In the genomic region with DNA sequence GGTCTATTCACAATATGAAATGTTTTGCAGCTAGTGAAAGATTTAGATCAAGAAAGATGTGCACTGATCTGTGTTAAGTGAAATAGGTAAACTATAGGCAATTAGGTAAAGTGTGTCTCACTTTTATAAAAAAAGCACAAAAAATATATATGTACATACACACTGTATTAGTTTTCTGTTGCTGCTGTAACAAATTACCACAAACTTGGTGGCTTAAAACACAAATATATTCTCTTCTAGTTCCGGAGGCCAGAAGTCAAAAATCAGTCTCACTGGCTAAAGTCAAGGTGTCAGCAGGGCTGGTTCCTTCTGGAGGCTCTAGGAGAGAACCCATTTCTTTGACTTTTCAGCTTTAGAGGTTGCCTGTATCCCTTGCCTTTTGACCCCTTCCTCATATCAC, we compare ENCODE assay signal across 22 cellular contexts. TPM values are rescaled to one million over a fixed set of nuclear protein-coding genes. Genes with fewer than 3 reads are reported as not detected.
DNase-seq lines count a peak whose midpoint lies in the region; ATAC-seq, FAIRE-seq and TF ChIP-seq lines count a peak whose summit lies in the region.
"Had no signal": no experiment of that assay in that cellular context is flagged by ENCODE, and none has a peak within 500 bp of the region (broad histone marks: within the 10 kb centered on the region; RNA-seq: fewer than 3 reads in every experiment).

No MANE protein-coding gene starts in this region.

- RAD21 ChIA-PET in GM12878 (lab: Charles Lee; ENCODE audit: unreplicated experiment) = no interaction called here

- no peaks in the 10 kb centered on the region for H3K27me3 ChIP-seq in GM12878 (replicated peaks in 1 of 2; ENCODE audit: control insufficient read depth in 2 of 2, insufficient read depth in 2 of 2, low read length in 1 of 2)
- no peaks in the 10 kb centered on the region for H3K27me3 ChIP-seq in HepG2 (ENCODE audit: control insufficient read depth in 1 of 2, insufficient read depth in 2 of 2, low read length in 2 of 2)
- H3K27me3 ChIP-seq: BE2C; BLaER1 treated with 17β-estradiol and CSF1 and Interleukin-3, amounts not matched to agents 10 nM and 100 nM had no signal

- CTCF ChIA-PET in GM12878 (lab: Yijun Ruan, JAX) (interaction anchor here (1.8 kb wide), 1 partner anchor 103 kb away, joined by 5 read pairs; no protein-coding TSS in a partner anchor), HepG2 (lab: Yijun Ruan, JAX; ENCODE audit: low intra/inter-chr PET ratio, low total read pairs) (no interaction called here)

- peak; percentile 38 for DNase-seq in KBM-7
- DNase-seq in GM12878 (ENCODE audit: low read depth, low spot score) = no peak
- DNase-seq in HepG2 (ENCODE audit: low spot score) = no peak
- DNase-seq in stimulated activated CD4-positive, alpha-beta T cell treated with anti-CD3 and anti-CD28 coated beads, Interleukin-1b, Interleukin-23, amount 100 ng/mL, for 48 hours = no peak
- DNase-seq: 8988T; ACHN; BE2C; CD4-positive, alpha-beta T cell; CD8-positive, alpha-beta memory T cell; DMS 273 treated with DMSO at 0.1 percent for 48 hours; DMS79; EL; GDM1; GM23248; HCEC 1CT had no signal

- H3K9ac ChIP-seq in GM12878 (ENCODE audit: control insufficient read depth, insufficient read depth, low read length) (no peak overlapping the region), HepG2 (ENCODE audit: insufficient read depth, low read depth, low read length) (no peak overlapping the region)
- H3K9ac ChIP-seq: BLaER1 treated with 17β-estradiol and CSF1 and Interleukin-3, amounts not matched to agents 10 nM and 100 nM; GM23248 had no signal

- SMC1A ChIA-PET in GM12878 (lab: Charles Lee; ENCODE audit: uncharacterized antibody, unreplicated experiment) = no interaction called here

- TF ChIP-seq RAD21 in GM12878 (IDR thresholded peaks at IDR 0.05; ENCODE audit: insufficient read depth, low read depth, low read length) = no peak
- TF ChIP-seq RAD21 in HepG2 (CRISPR knock-in tag; IDR thresholded peaks at IDR 0.05) = no peak

- intact Hi-C loops in GM12878 (cut with micrococcal nuclease; ENCODE audit: unreplicated experiment) (no loop called here), HepG2 (cut with micrococcal nuclease; ENCODE audit: unreplicated experiment) (no loop called here)

- H2AFZ ChIP-seq in GM12878 (ENCODE audit: control insufficient read depth, low read depth, low read length) (no peak overlapping the region), HepG2 (ENCODE audit: low read length) (no peak overlapping the region)
- H2AFZ ChIP-seq: GM23248 had no signal

- 100% methylated on average over 1 of the region's 1 CpG for WGBS in GM12878 (ENCODE audit: insufficient coverage, insufficient replicate concordance, low lambda C conversion rate, missing lambda C conversion rate)
- WGBS in HepG2 (ENCODE audit: low lambda C conversion rate) = 93% methylated on average over 1 of the region's 1 CpG

- TF ChIP-seq CTCF in GM12878 (IDR thresholded peaks at IDR 0.05 in 2 of 3, conservative IDR thresholded peaks at IDR 0.05 in 1 of 3; ENCODE audit: control insufficient read depth in 2 of 3, extremely low read depth in 1 of 3, insufficient read depth in 1 of 3, low read depth in 3 of 3, low read length in 3 of 3) (no peak), HepG2 (CRISPR knock-in tag; IDR thresholded peaks at IDR 0.05) (no peak)

- in situ Hi-C loops in KBM-7 (cut with MboI; ENCODE audit: low pct_unique_long_range_greater_than_20kb, low sequenced_read_pairs) = loop anchor here (25.0 kb wide), 1 partner anchor 277 kb away; a partner anchor contains a TSS
- in situ Hi-C loops in GM12878 (cut with MboI) = no loop called here
- in situ Hi-C loops in HepG2 (cut with HindIII; ENCODE audit: extremely low pct_ligation_motif_present, low pct_unique_long_range_greater_than_20kb) = loop anchor here (25.0 kb wide), 1 partner anchor 277 kb away; a partner anchor contains a TSS

- POLR2A ChIA-PET in GM12878 (lab: Charles Lee) (no interaction called here), HepG2 (lab: Yijun Ruan, JAX) (interaction anchor here (1.7 to 3.5 kb wide), 3 partner anchors 8 to 105 kb away, joined by 5 to 28 read pairs (median 24); a partner anchor contains a TSS)

- H3K4me3 ChIP-seq in GM12878 = no peak overlapping the region
- no peak overlapping the region for H3K4me3 ChIP-seq in HepG2 (replicated peaks in 1 of 3; ENCODE audit: insufficient read depth in 1 of 3, low read depth in 2 of 3, low read length in 3 of 3)
- H3K4me3 ChIP-seq: A549; BLaER1 treated with 17β-estradiol and CSF1 and Interleukin-3, amounts not matched to agents 10 nM and 100 nM; GM23248 had no signal

- H3K9me3 ChIP-seq in GM12878 (replicated peaks; ENCODE audit: control insufficient read depth, insufficient read depth, low read length) (no peaks in the 10 kb centered on the region), HepG2 (ENCODE audit: low read length) (no peaks in the 10 kb centered on the region)
- H3K9me3 ChIP-seq: A549; BE2C; BLaER1 treated with 17β-estradiol and CSF1 and Interleukin-3, amounts not matched to agents 10 nM and 100 nM had no signal

- BruUV-seq in GM12878 (replicated peaks; lab: Mats Ljungman, UMichigan) = TSS peak; percentile 23
- no TSS peak for BruUV-seq in HepG2 (replicated peaks; lab: Mats Ljungman, UMichigan)

- no peaks in the 10 kb centered on the region for H3K79me2 ChIP-seq in GM12878 (ENCODE audit: control insufficient read depth, insufficient read depth, low read length)
- no peaks in the 10 kb centered on the region for H3K79me2 ChIP-seq in HepG2 (ENCODE audit: insufficient read depth, low read length)

- no peaks in the 10 kb centered on the region for H4K20me1 ChIP-seq in GM12878 (ENCODE audit: control insufficient read depth, insufficient read depth)
- H4K20me1 ChIP-seq in HepG2 (ENCODE audit: insufficient read depth, low read length) = no peaks in the 10 kb centered on the region
- H4K20me1 ChIP-seq: BLaER1 treated with 17β-estradiol and CSF1 and Interleukin-3, amounts not matched to agents 10 nM and 100 nM had no signal

- H3K36me3 ChIP-seq in GM12878 (ENCODE audit: control insufficient read depth in 2 of 2, insufficient read depth in 2 of 2, low read length in 1 of 2) (peaks cover 4 to 12% of the 10 kb centered on the region in 2 experiments), HepG2 (replicated peaks in 1 of 2; ENCODE audit: control insufficient read depth in 1 of 2, insufficient read depth in 2 of 2, low read length in 2 of 2) (peaks cover 14 to 33% of the 10 kb centered on the region in 2 experiments)
- H3K36me3 ChIP-seq: BE2C had no signal

- TF ChIP-seq EP300 in GM12878 (IDR thresholded peaks at IDR 0.05; ENCODE audit: borderline replicate concordance in 1 of 2, control insufficient read depth in 1 of 2, low read depth in 2 of 2, low read length in 2 of 2) = no peak
- TF ChIP-seq EP300 in HepG2 (IDR thresholded peaks at IDR 0.05; ENCODE audit: low read depth in 2 of 2, low read length in 2 of 2) = no peak
- no peak for TF ChIP-seq EP300 in HepG2 (CRISPR knock-in tag; IDR thresholded peaks at IDR 0.05; ENCODE audit: borderline replicate concordance)

- TF ChIP-seq POLR2A in GM12878 (IDR thresholded peaks at IDR 0.05; ENCODE audit: low read depth, low read length) (no peak), HepG2 (IDR thresholded peaks at IDR 0.05; ENCODE audit: insufficient read depth in 1 of 2, low read depth in 2 of 2, low read length in 2 of 2) (no peak), GM18505 (IDR thresholded peaks at IDR 0.05; ENCODE audit: borderline replicate concordance, extremely low read depth, insufficient read depth, insufficient read length) (no peak)

- H3K4me1 ChIP-seq in GM12878 (ENCODE audit: control insufficient read depth, insufficient read depth, low read length) = peaks cover 19% of the 10 kb centered on the region
- peaks cover 55% of the 10 kb centered on the region for H3K4me1 ChIP-seq in HepG2 (ENCODE audit: insufficient read depth, low read length)
- H3K4me1 ChIP-seq: BE2C had no signal

- FAIRE-seq in GM12878 (lab: Jason Lieb, UNC) = no peak
- no peak for FAIRE-seq in HepG2 (lab: Jason Lieb, UNC)
- FAIRE-seq: A549, D721Med, GM19239, H1 had no signal

- H3K4me2 ChIP-seq in GM12878 (ENCODE audit: control insufficient read depth, insufficient read depth) (no peak overlapping the region), HepG2 (ENCODE audit: low read depth, low read length) (no peak overlapping the region)
- H3K4me2 ChIP-seq: A549 had no signal

- ATAC-seq in GM12878 = no peak
- ATAC-seq in HepG2 = no peak
- ATAC-seq in GM18505 (IDR thresholded peaks at IDR 0.05; ENCODE audit: unreplicated experiment) = no peak
- ATAC-seq in GM18861 (IDR thresholded peaks at IDR 0.05; ENCODE audit: unreplicated experiment) = no peak
- ATAC-seq: A549 had no signal

- H3K27ac ChIP-seq in GM12878 (ENCODE audit: control insufficient read depth, insufficient read depth) (no peak overlapping the region), HepG2 (ENCODE audit: extremely low read length, insufficient read depth, low read length) (no peak overlapping the region)
- H3K27ac ChIP-seq: A549, GM23248 had no signal

RNA-seq across cellular contexts. Expression of a gene that starts 11.1 kb away (rescaled TPM):
- 50.5 and 53.9 TPM in 2 replicates for total RNA-seq in GM12878 (2013; cell fraction: nucleolus; rRNA removed)
- total RNA-seq in GM12878 (2014; rRNA removed) (51.9 and 55.8 TPM in 2 replicates), GM12878 (2014; rRNA removed; fragmentation: Illumina TruSeq; extraction: Trizol) (39.3 and 41.1 TPM in 2 replicates), GM12878 (2021) (61.5 and 67.4 TPM in 2 replicates), HepG2 (2016; rRNA removed; fragmentation: Illumina TruSeq; extraction: Trizol) (75.0 and 94.1 TPM in 2 replicates)
- 16.4 TPM for polyA plus RNA-seq in GM12878 (2011; ENCODE audit: low read depth)
- polyA plus RNA-seq in GM12878 (2011; rRNA removed) (22.2 and 36.3 TPM in 2 replicates), GM12878 (2014; fragmentation: Illumina TruSeq; extraction: Trizol) (45.7 and 54.8 TPM in 2 replicates), GM12878 (2014; fragmentation: Nextera tagmentation; extraction: Ambion mirVana) (100 to 1,000 TPM; 117 to 121 TPM), GM12878 (2014; rRNA removed) (53.5 and 56.5 TPM in 2 replicates), GM12878 (2016; fragmentation: Nextera tagmentation; extraction: Ambion mirVana) (10 to 100 TPM; 74.8 to 82.4 TPM), HepG2 (2011; rRNA removed) (36.6 and 52.3 TPM in 2 replicates)
- 43.2 and 44.7 TPM in 2 replicates for polyA plus RNA-seq in GM12878 (2011; cell fraction: cytosol; rRNA removed)
- 59.7 and 81.4 TPM in 2 replicates for polyA plus RNA-seq in GM12878 (2011; cell fraction: nucleus; rRNA removed)
- polyA plus RNA-seq in GM12878 (2012) = 33.7 and 38.4 TPM in 2 replicates
- 60.5 and 67.0 TPM in 2 replicates for polyA minus RNA-seq in GM12878 (2011; rRNA and poly(A)+ RNA removed)
- polyA minus RNA-seq in GM12878 (2011; cell fraction: cytosol; rRNA and poly(A)+ RNA removed) = 18.3 and 18.8 TPM in 2 replicates
- 20.9 and 28.2 TPM in 2 replicates for polyA minus RNA-seq in GM12878 (2011; cell fraction: nucleus; rRNA and poly(A)+ RNA removed)
- 27.3 and 29.8 TPM in 2 replicates for total RNA-seq in HepG2 (2016; cell fraction: cytosol; rRNA removed; fragmentation: Illumina TruSeq; extraction: Trizol; ENCODE audit: low read depth)
- 73.4 and 102 TPM in 2 replicates for total RNA-seq in HepG2 (2016; cell fraction: insoluble cytoplasmic fraction; rRNA removed; fragmentation: Illumina TruSeq; extraction: Trizol)
- total RNA-seq in HepG2 (2016; cell fraction: membrane; rRNA removed; fragmentation: Illumina TruSeq; extraction: Trizol) = 34.1 and 35.6 TPM in 2 replicates
- 43.8 and 46.1 TPM in 2 replicates for total RNA-seq in HepG2 (2016; cell fraction: nucleus; rRNA removed; fragmentation: Illumina TruSeq; extraction: Trizol)
- 38.0 and 43.2 TPM in 2 replicates for polyA plus RNA-seq in HepG2 (2011; cell fraction: cytosol; rRNA removed)
- polyA plus RNA-seq in HepG2 (2011; cell fraction: nucleus; rRNA removed) = 56.1 and 84.1 TPM in 2 replicates
- 47.4 and 51.9 TPM in 2 replicates for polyA plus RNA-seq in HepG2 (2012)
- 29.3 and 29.7 TPM in 2 replicates for polyA plus RNA-seq in HepG2 (2016; cell fraction: cytosol; fragmentation: Illumina TruSeq; extraction: Trizol; ENCODE audit: low read depth)
- 90.8 and 98.1 TPM in 2 replicates for polyA plus RNA-seq in HepG2 (2016; cell fraction: insoluble cytoplasmic fraction; fragmentation: Illumina TruSeq; extraction: Trizol; ENCODE audit: low read depth)
- 27.0 and 31.7 TPM in 2 replicates for polyA plus RNA-seq in HepG2 (2016; cell fraction: membrane; fragmentation: Illumina TruSeq; extraction: Trizol; ENCODE audit: low read depth)
- 51.2 and 62.5 TPM in 2 replicates for polyA plus RNA-seq in HepG2 (2016; cell fraction: nucleus; fragmentation: Illumina TruSeq; extraction: Trizol; ENCODE audit: insufficient read depth, low read depth)
- polyA minus RNA-seq in HepG2 (2011; rRNA and poly(A)+ RNA removed; ENCODE audit: low replicate concordance) = 32.6 and 139 TPM in 2 replicates
- 38.0 and 39.1 TPM in 2 replicates for polyA minus RNA-seq in HepG2 (2011; cell fraction: cytosol; rRNA and poly(A)+ RNA removed)
- polyA minus RNA-seq in HepG2 (2011; cell fraction: nucleus; rRNA and poly(A)+ RNA removed) = 33.9 and 43.5 TPM in 2 replicates
